ENCODE assay signal across 8 cellular contexts in genomic region chr4:81470456-81471327, GRCh38. TPM values are rescaled to one million over a fixed set of nuclear protein-coding genes. Genes with fewer than 3 reads are reported as not detected.
DNase-seq lines count a peak whose midpoint lies in the region; ATAC-seq and TF ChIP-seq lines count a peak whose summit lies in the region.

No MANE protein-coding gene starts in this region.

- peak overlapping the region; percentile 95 for H3K4me2 ChIP-seq in Loucy (ENCODE audit: low read depth, low read length, poor library complexity, severe bottlenecking)

- POLR2A ChIA-PET in activated CD8-positive, alpha-beta T cell treated with anti-CD3 and anti-CD28 coated beads for 36 hours (lab: Charles Lee): interaction anchor here (0.9 to 2.9 kb wide), 4 partner anchors 14 to 273 kb away, joined by 3 to 8 read pairs (median 5); no protein-coding TSS in a partner anchor

- H3K36me3 Mint-ChIP-seq in CD14-positive monocyte: peaks cover 23 to 30% of the 10 kb centered on the region in 2 donors
- no peaks in the 10 kb centered on the region for H3K36me3 Mint-ChIP-seq in activated CD8-positive, alpha-beta T cell treated with anti-CD3 and anti-CD28 coated beads for 36 hours (ENCODE audit: low read depth)
- H3K36me3 Mint-ChIP-seq in effector memory CD8-positive, alpha-beta T cell (ENCODE audit: insufficient read depth): peaks cover 39% of the 10 kb centered on the region

- CTCF ChIA-PET in activated CD8-positive, alpha-beta T cell treated with anti-CD3 and anti-CD28 coated beads for 36 hours (lab: Charles Lee): interaction anchor here (0.8 to 10.1 kb wide), 14 partner anchors 18 to 376 kb away, joined by 3 to 156 read pairs (median 4); no protein-coding TSS in a partner anchor

- H3K9ac ChIP-seq in Loucy (ENCODE audit: low read depth, low read length, poor library complexity, severe bottlenecking): peak overlapping the region; percentile 66

- no peaks in the 10 kb centered on the region for H3K9me3 ChIP-seq in Loucy (ENCODE audit: insufficient read depth, low read depth, low read length)

- H3K4me3 ChIP-seq in Loucy (ENCODE audit: low read length, poor library complexity, severe bottlenecking): peak overlapping the region; percentile 76

- H2AFZ ChIP-seq in Loucy (ENCODE audit: low read length): peak overlapping the region; percentile 65

- H3K27me3 ChIP-seq in Loucy (ENCODE audit: insufficient read depth, low read length, poor library complexity, severe bottlenecking): no peaks in the 10 kb centered on the region

- H3K27ac Mint-ChIP-seq in CD14-positive monocyte: peak overlapping the region; percentile 91 to 100 (median 98)
- H3K27ac Mint-ChIP-seq in activated CD8-positive, alpha-beta T cell treated with anti-CD3 and anti-CD28 coated beads for 36 hours: peak overlapping the region; percentile 86
- peak overlapping the region; percentile 97 for H3K27ac Mint-ChIP-seq in effector memory CD8-positive, alpha-beta T cell

- H4K20me1 ChIP-seq in Loucy (ENCODE audit: insufficient read depth, low read length, poor library complexity, severe bottlenecking): no peaks in the 10 kb centered on the region

- ATAC-seq in activated CD8-positive, alpha-beta T cell treated with anti-CD3 and anti-CD28 coated beads for 36 hours: peak; percentile 5
- ATAC-seq in effector memory CD8-positive, alpha-beta T cell (replicated peaks): no peak
- ATAC-seq in HG03521 (IDR thresholded peaks at IDR 0.05; ENCODE audit: unreplicated experiment): no peak

- intact Hi-C loops in CD14-positive monocyte (cut with micrococcal nuclease): loop anchor here (2.0 to 10.0 kb wide), 5 partner anchors 34 to 164 kb away; no protein-coding TSS in a partner anchor
- intact Hi-C loops in activated CD8-positive, alpha-beta T cell treated with anti-CD3 and anti-CD28 coated beads for 36 hours (cut with micrococcal nuclease): loop anchor here (5.0 to 10.0 kb wide), 3 partner anchors 37 to 177 kb away; no protein-coding TSS in a partner anchor

- peaks cover 43% of the 10 kb centered on the region for H3K4me1 Mint-ChIP-seq in CD14-positive monocyte
- H3K4me1 Mint-ChIP-seq in activated CD8-positive, alpha-beta T cell treated with anti-CD3 and anti-CD28 coated beads for 36 hours (ENCODE audit: low read depth): peaks cover 39% of the 10 kb centered on the region
- peaks cover 32 to 35% of the 10 kb centered on the region in 2 donors for H3K4me1 Mint-ChIP-seq in effector memory CD8-positive, alpha-beta T cell (ENCODE audit: low read depth in 2 of 2)

- H3K27me3 Mint-ChIP-seq in CD14-positive monocyte (ENCODE audit: low read depth in 3 of 3): peaks cover 9 to 21% (median 20%) of the 10 kb centered on the region in 3 donors
- H3K27me3 Mint-ChIP-seq in activated CD8-positive, alpha-beta T cell treated with anti-CD3 and anti-CD28 coated beads for 36 hours: no peaks in the 10 kb centered on the region
- H3K27me3 Mint-ChIP-seq in effector memory CD8-positive, alpha-beta T cell: no peaks in the 10 kb centered on the region

- DNase-seq in CD14-positive monocyte (ENCODE audit: low spot score): peak; percentile 94
- peak; percentile 67 for DNase-seq in activated CD8-positive, alpha-beta T cell treated with anti-CD3 and anti-CD28 coated beads for 36 hours
- DNase-seq in effector memory CD8-positive, alpha-beta T cell: peak; percentile 24 to 47 (median 37)
- DNase-seq in medulla oblongata (ENCODE audit: extremely low spot score): peak; percentile 88
- peak; percentile 7 for DNase-seq in stimulated activated CD8-positive, alpha-beta memory T cell treated with anti-CD3 and anti-CD28 coated beads, Interleukin-15, amount 100 ng/mL, for 24 hours (ENCODE audit: low read depth)
- no peak for DNase-seq in GM03348 (ENCODE audit: low spot score)

- H3K4me1 ChIP-seq in Loucy (ENCODE audit: insufficient read depth, low read length, poor library complexity, severe bottlenecking): peaks cover 31% of the 10 kb centered on the region

- peak overlapping the region; percentile 94 to 100 for H3K4me3 Mint-ChIP-seq in CD14-positive monocyte
- H3K4me3 Mint-ChIP-seq in activated CD8-positive, alpha-beta T cell treated with anti-CD3 and anti-CD28 coated beads for 36 hours: peak overlapping the region; percentile 89
- peak overlapping the region; percentile 92 to 93 for H3K4me3 Mint-ChIP-seq in effector memory CD8-positive, alpha-beta T cell

- H3K36me3 ChIP-seq in Loucy (ENCODE audit: insufficient read depth, low read length): no peaks in the 10 kb centered on the region

- H3F3A ChIP-seq in Loucy (ENCODE audit: low read depth): peaks cover 2% of the 10 kb centered on the region; the same call in 1 of the 2 replicates

- no peaks in the 10 kb centered on the region for H3K9me2 ChIP-seq in Loucy (replicated peaks; ENCODE audit: low read depth, low read length)

- H3K79me2 ChIP-seq in Loucy (ENCODE audit: insufficient read depth, low read length): 0 out of 2 replicates have a peak, but pooled peaks cover 4% of the 10 kb centered on the region

- H3K9me3 Mint-ChIP-seq in CD14-positive monocyte: peaks cover 0 to 9% (median 4%) of the 10 kb centered on the region in 7 donors
- H3K9me3 Mint-ChIP-seq in activated CD8-positive, alpha-beta T cell treated with anti-CD3 and anti-CD28 coated beads for 36 hours: no peaks in the 10 kb centered on the region
- H3K9me3 Mint-ChIP-seq in effector memory CD8-positive, alpha-beta T cell: no peaks in the 10 kb centered on the region

- TF ChIP-seq CTCF in CD14-positive monocyte (IDR thresholded peaks at IDR 0.05) (no peak), Loucy (conservative IDR thresholded peaks at IDR 0.05; ENCODE audit: low read length) (no peak)
- TF ChIP-seq CTCF in activated CD8-positive, alpha-beta T cell treated with anti-CD3 and anti-CD28 coated beads for 36 hours (IDR thresholded peaks at IDR 0.05): no peak

RNA-seq across cellular contexts. Expression of gene RASGEF1B, which starts 1.0 kb away (rescaled TPM):
- polyA plus RNA-seq in CD14-positive monocyte: 10 to 100 TPM; 36.6 to 76.9 TPM
- 1 to 10 TPM; 6.1 to 6.2 TPM for total RNA-seq in activated CD8-positive, alpha-beta T cell treated with anti-CD3 and anti-CD28 coated beads for 36 hours
